16 cellular contexts compared by ENCODE assay signal in genomic region chr9:123361731-123362560, GRCh38. TPM values are rescaled to one million over a fixed set of nuclear protein-coding genes. Genes with fewer than 3 reads are reported as not detected.
DNase-seq lines count a peak whose midpoint lies in the region; ATAC-seq and TF ChIP-seq lines count a peak whose summit lies in the region.
"Had no signal": no experiment of that assay in that cellular context is flagged by ENCODE, and none has a peak within 500 bp of the region (broad histone marks: within the 10 kb centered on the region; RNA-seq: fewer than 3 reads in every experiment).

No MANE protein-coding gene starts in this region.

- H2AFZ ChIP-seq in neural progenitor cell (replicated peaks) = no peak overlapping the region

- H3K27ac Mint-ChIP-seq in endodermal cell = peak overlapping the region; percentile 72
- peak overlapping the region; percentile 74 for H3K27ac Mint-ChIP-seq in neural progenitor cell
- H3K27ac Mint-ChIP-seq in glutamatergic neuron (ENCODE audit: unreplicated experiment) = no peak overlapping the region
- H3K27ac Mint-ChIP-seq: CD8-positive, alpha-beta memory T cell had no signal

- H3K36me3 Mint-ChIP-seq in endodermal cell (ENCODE audit: low read depth) = no peaks in the 10 kb centered on the region
- peaks cover 16% of the 10 kb centered on the region for H3K36me3 Mint-ChIP-seq in neural progenitor cell
- H3K36me3 Mint-ChIP-seq in glutamatergic neuron (ENCODE audit: unreplicated experiment) = no peaks in the 10 kb centered on the region
- H3K36me3 Mint-ChIP-seq: CD8-positive, alpha-beta memory T cell had no signal

- no peak overlapping the region for H3K4me3 Mint-ChIP-seq in endodermal cell
- H3K4me3 Mint-ChIP-seq in neural progenitor cell = peak overlapping the region; percentile 78
- no peak overlapping the region for H3K4me3 Mint-ChIP-seq in glutamatergic neuron (ENCODE audit: unreplicated experiment)
- H3K4me3 Mint-ChIP-seq: CD8-positive, alpha-beta memory T cell had no signal

- H3K4me2 ChIP-seq in neural progenitor cell = peak overlapping the region; percentile 72
- H3K4me2 ChIP-seq: BLaER1 had no signal

- WGBS in endodermal cell (ENCODE audit: insufficient coverage in 1 of 2, insufficient read length in 1 of 2), 2 experiments = 82 to 83% methylated on average over 8 to 12 of the region's 12 CpGs

- H3K9me3 Mint-ChIP-seq in endodermal cell (no peaks in the 10 kb centered on the region), neural progenitor cell (no peaks in the 10 kb centered on the region), glutamatergic neuron (ENCODE audit: unreplicated experiment) (peaks cover 8% of the 10 kb centered on the region)
- H3K9me3 Mint-ChIP-seq: CD8-positive, alpha-beta memory T cell had no signal

- H3K27me3 Mint-ChIP-seq in endodermal cell (ENCODE audit: insufficient read depth) = peaks cover 31% of the 10 kb centered on the region
- H3K27me3 Mint-ChIP-seq in neural progenitor cell (ENCODE audit: insufficient read depth, low read depth) = peaks cover 11% of the 10 kb centered on the region
- H3K27me3 Mint-ChIP-seq in glutamatergic neuron (ENCODE audit: unreplicated experiment) = peaks cover 3% of the 10 kb centered on the region

- H3K4me1 Mint-ChIP-seq in endodermal cell = peaks cover 36% of the 10 kb centered on the region
- H3K4me1 Mint-ChIP-seq in neural progenitor cell = peaks cover 76% of the 10 kb centered on the region
- H3K4me1 Mint-ChIP-seq in glutamatergic neuron (ENCODE audit: low read depth, unreplicated experiment) = peaks cover 34% of the 10 kb centered on the region

- TF ChIP-seq CTCF in cardiac muscle cell (IDR thresholded peaks at IDR 0.05; ENCODE audit: low read depth, low read length) (no peak), endodermal cell (conservative IDR thresholded peaks at IDR 0.05) (no peak), neural progenitor cell (IDR thresholded peaks at IDR 0.05) (no peak), glutamatergic neuron (IDR thresholded peaks at IDR 0.05; ENCODE audit: partially characterized antibody, unreplicated experiment) (no peak)

- H3K27me3 ChIP-seq in cardiac muscle cell (no peaks in the 10 kb centered on the region), endodermal cell (ENCODE audit: control insufficient read depth, insufficient read depth, low read length, poor library complexity, severe bottlenecking) (no peaks in the 10 kb centered on the region), neural progenitor cell (no peaks in the 10 kb centered on the region)
- H3K27me3 ChIP-seq: BLaER1 had no signal

- peak in 1 of 2 donors; percentile 70 for DNase-seq in cardiac muscle cell (ENCODE audit: low read depth in 1 of 2, low spot score in 1 of 2)
- no peak for DNase-seq in cardiac septum (ENCODE audit: low spot score)
- DNase-seq in endodermal cell = no peak
- DNase-seq in neural progenitor cell (ENCODE audit: low spot score) = no peak
- DNase-seq in glutamatergic neuron = no peak
- DNase-seq in ureter (ENCODE audit: low spot score) = no peak
- no peak for DNase-seq in SW 1271 (lab: John Stamatoyannopoulos, UW)
- DNase-seq: CD8-positive, alpha-beta memory T cell; MV-4-11; NCI-H1436 treated with DMSO at 0.1 percent for 48 hours; NCI-H2081 treated with DMSO at 0.1 percent for 48 hours; NCI-H524; SHP77 treated with DMSO at 0.1 percent for 48 hours had no signal

- H3K79me2 ChIP-seq in neural progenitor cell (ENCODE audit: low read depth) = peaks cover 78% of the 10 kb centered on the region

- H3K36me3 ChIP-seq in cardiac muscle cell (no peaks in the 10 kb centered on the region), endodermal cell (ENCODE audit: control insufficient read depth, insufficient read depth, low read length) (no peaks in the 10 kb centered on the region), neural progenitor cell (no peaks in the 10 kb centered on the region)
- H3K36me3 ChIP-seq: BLaER1, HAP-1 had no signal

- intact Hi-C loops in cardiac septum (cut with DNase I) = no loop called here

- H3K4me3 ChIP-seq in cardiac muscle cell (peak overlapping the region; percentile 3), endodermal cell (ENCODE audit: low read length) (no peak overlapping the region), neural progenitor cell (no peak overlapping the region)
- H3K4me3 ChIP-seq: BLaER1, HAP-1 had no signal

- no peak for ATAC-seq in GM19463 (IDR thresholded peaks at IDR 0.05; ENCODE audit: unreplicated experiment)

- peaks cover 50% of the 10 kb centered on the region for H3F3A ChIP-seq in neural progenitor cell (ENCODE audit: low read depth)

- H3K9ac ChIP-seq in endodermal cell (ENCODE audit: extremely low read depth, low read length, poor library complexity, severe bottlenecking) (no peak overlapping the region), neural progenitor cell (no peak overlapping the region)
- H3K9ac ChIP-seq: BLaER1 had no signal

- peaks cover 55% of the 10 kb centered on the region for H4K20me1 ChIP-seq in neural progenitor cell (ENCODE audit: low read depth)
- H4K20me1 ChIP-seq: BLaER1 had no signal

- peak overlapping the region; percentile 98 for H3K27ac ChIP-seq in cardiac muscle cell
- peak overlapping the region; percentile 1 for H3K27ac ChIP-seq in endodermal cell (ENCODE audit: low read depth, low read length)
- no peak overlapping the region for H3K27ac ChIP-seq in neural progenitor cell
- H3K27ac ChIP-seq: BLaER1 had no signal

- H3K4me1 ChIP-seq in cardiac muscle cell (ENCODE audit: low read depth) (peaks cover 73% of the 10 kb centered on the region), endodermal cell (ENCODE audit: control insufficient read depth, insufficient read depth, low read length) (peaks cover 26% of the 10 kb centered on the region), neural progenitor cell (peaks cover 63% of the 10 kb centered on the region)

- no peaks in the 10 kb centered on the region for H3K9me3 ChIP-seq in cardiac muscle cell (ENCODE audit: low read depth)
- H3K9me3 ChIP-seq in endodermal cell (ENCODE audit: control insufficient read depth, low read length) = no peaks in the 10 kb centered on the region
- no peaks in the 10 kb centered on the region for H3K9me3 ChIP-seq in neural progenitor cell (ENCODE audit: low read depth)
- H3K9me3 ChIP-seq: BLaER1, HAP-1 had no signal

RNA-seq across cellular contexts. Expression of gene CRB2, which starts 5.9 kb away (rescaled TPM):
- total RNA-seq in cardiac muscle cell (46.3 and 91.7 TPM in 2 replicates), cardiac septum (not detected), endodermal cell (1 to 10 TPM in 1 of 2 donors, under 1 TPM in 1; 0.75 to 2.0 TPM), neural progenitor cell (ENCODE audit: low replicate concordance) (18.5 and 70.7 TPM in 2 replicates), glutamatergic neuron (ENCODE audit: unreplicated experiment) (6.8 TPM), ureter (0.05 TPM)
- 8.3 and 16.9 TPM in 2 replicates for polyA plus RNA-seq in cardiac muscle cell
- 92.5 TPM for polyA plus RNA-seq in endodermal cell (2013, experiment 1 of 2)
- polyA plus RNA-seq in endodermal cell (2013, experiment 2 of 2) = 79.0 TPM
- total RNA-seq: CD8-positive, alpha-beta memory T cell had no signal
